Comparison of ENCODE assay signal across 1 cellular context in the genomic region with DNA sequence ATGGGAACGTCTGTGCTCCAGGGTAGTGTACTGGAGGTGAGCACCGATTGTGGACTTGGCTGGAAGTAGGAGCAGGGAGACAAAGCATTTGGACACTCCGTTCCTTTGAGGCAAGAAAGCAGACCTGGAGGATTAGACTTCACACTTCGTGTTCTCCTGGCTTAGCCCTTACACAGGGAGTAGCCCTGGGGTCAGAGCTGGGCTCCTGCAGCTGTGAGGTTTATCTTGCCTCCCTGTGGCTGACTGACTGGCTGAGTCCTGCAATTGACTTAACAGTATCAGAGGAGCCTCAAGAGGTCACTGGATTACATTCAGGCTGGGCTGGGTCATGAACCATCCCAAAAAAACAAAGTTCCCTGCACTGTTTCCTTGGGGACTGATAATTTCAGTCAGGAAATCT.
TF ChIP-seq lines count a peak whose summit lies in the region.

No MANE protein-coding gene starts in this region.

TF ChIP-seq in WTC11, 78 proteins besides CTCF, POLR2A, EP300 and RAD21 (continued from another document):
- TF ChIP-seq, protein P1, sequence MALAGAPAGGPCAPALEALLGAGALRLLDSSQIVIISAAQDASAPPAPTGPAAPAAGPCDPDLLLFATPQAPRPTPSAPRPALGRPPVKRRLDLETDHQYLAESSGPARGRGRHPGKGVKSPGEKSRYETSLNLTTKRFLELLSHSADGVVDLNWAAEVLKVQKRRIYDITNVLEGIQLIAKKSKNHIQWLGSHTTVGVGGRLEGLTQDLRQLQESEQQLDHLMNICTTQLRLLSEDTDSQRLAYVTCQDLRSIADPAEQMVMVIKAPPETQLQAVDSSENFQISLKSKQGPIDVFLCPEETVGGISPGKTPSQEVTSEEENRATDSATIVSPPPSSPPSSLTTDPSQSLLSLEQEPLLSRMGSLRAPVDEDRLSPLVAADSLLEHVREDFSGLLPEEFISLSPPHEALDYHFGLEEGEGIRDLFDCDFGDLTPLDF (CRISPR knock-in tag; IDR thresholded peaks at IDR 0.05), result no peak
- no peak for TF ChIP-seq EMX1 (CRISPR knock-in tag; IDR thresholded peaks at IDR 0.05)
